Comparison of ENCODE assay signal across 21 cellular contexts in the genomic region with DNA sequence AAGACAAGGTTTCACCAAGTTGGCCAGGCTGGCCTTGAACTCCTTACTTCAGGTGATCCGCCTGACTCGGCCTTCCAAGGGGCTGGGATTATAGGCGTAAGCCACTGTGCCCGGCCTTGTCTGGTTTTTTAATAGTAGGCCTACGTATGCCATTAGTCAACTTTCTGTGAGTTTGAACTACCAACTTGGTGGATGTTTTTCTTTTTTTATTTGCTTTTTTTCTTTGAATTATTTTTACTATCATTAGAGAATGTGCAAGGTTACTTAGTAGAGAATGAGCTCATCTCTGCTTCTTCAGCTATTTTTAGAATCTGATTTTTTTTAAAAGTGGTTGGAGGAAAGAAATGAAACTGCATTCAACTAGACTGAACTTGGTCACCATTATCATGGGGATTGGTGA. TPM values are rescaled to one million over a fixed set of nuclear protein-coding genes. Genes with fewer than 3 reads are reported as not detected.
A peak's percentile ranks its signal among the peaks of the same experiment; 100 is the strongest.
DNase-seq lines count a peak whose midpoint lies in the region; ATAC-seq and TF ChIP-seq lines count a peak whose summit lies in the region.
"Had no signal": no experiment of that assay in that cellular context is flagged by ENCODE, and none has a peak within 500 bp of the region (broad histone marks: within the 10 kb centered on the region; RNA-seq: fewer than 3 reads in every experiment).

No MANE protein-coding gene starts in this region.

- peak; percentile 84 for DNase-seq in EH (ENCODE audit: low read depth)
- peak; percentile 62 for DNase-seq in LHCN-M2 (ENCODE audit: low read depth)
- DNase-seq in astrocyte of the spinal cord (ENCODE audit: low read depth, low spot score), result peak; percentile 79
- DNase-seq in mesothelial cell of epicardium (ENCODE audit: low spot score in 2 of 2, unreplicated experiment in 2 of 2), result no peak
- no peak for DNase-seq in SKM-1 treated with dmso at 0.1 percent for 144 hours (lab: John Stamatoyannopoulos, UW; ENCODE audit: unreplicated experiment)
- DNase-seq in NCI-H187 (lab: John Stamatoyannopoulos, UW), result no peak
- DNase-seq: activated CD4-positive, alpha-beta T cell treated with anti-CD3 and anti-CD28 coated beads, Interleukin-2, amount 10 ng/mL, durations not matched to agents 24 days and 14 days; activated naive CD8-positive, alpha-beta T cell treated with anti-CD3 and anti-CD28 coated beads for 36 hours; activated T-cell treated with anti-CD3 and anti-CD28 coated beads, Interleukin-2, amount 50 U/mL, for 4 hours; BE2C; DMS79; left cardiac atrium; mucosa of descending colon; NCI-H748 treated with DMSO at 0.1 percent for 48 hours; SHP77; spleen; stimulated activated naive CD8-positive, alpha-beta T cell treated with anti-CD3 and anti-CD28 coated beads, Interleukin-15, Interleukin-2, amounts not matched to agents 100 U/mL and 50 U/mL, for 24 hours had no signal

- in situ Hi-C loops in astrocyte of the spinal cord (cut with HindIII; ENCODE audit: low sequenced_read_pairs), result no loop called here

- ATAC-seq in GM18873 (IDR thresholded peaks at IDR 0.05; ENCODE audit: low FRiP score, unreplicated experiment) (no peak), GM21717 (IDR thresholded peaks at IDR 0.05; ENCODE audit: unreplicated experiment) (no peak)
- ATAC-seq: activated T-cell treated with anti-CD3 and anti-CD28 coated beads, Interleukin-2, amount 50 U/mL, for 4 hours; left cardiac atrium; mucosa of descending colon; stimulated activated naive CD8-positive, alpha-beta T cell treated with anti-CD3 and anti-CD28 coated beads, Interleukin-15, Interleukin-2, amounts not matched to agents 100 U/mL and 50 U/mL, for 24 hours had no signal

- peaks cover 5% of the 10 kb centered on the region for H3K36me3 Mint-ChIP-seq in mesothelial cell of epicardium
- H3K36me3 Mint-ChIP-seq: activated naive CD8-positive, alpha-beta T cell treated with anti-CD3 and anti-CD28 coated beads for 36 hours had no signal

- H3K4me3 ChIP-seq in astrocyte of the spinal cord (ENCODE audit: low read depth, low read length), result no peak overlapping the region
- H3K4me3 ChIP-seq: mucosa of descending colon, spleen, uterus had no signal

- no peaks in the 10 kb centered on the region for H3K9me3 Mint-ChIP-seq in mesothelial cell of epicardium
- H3K9me3 Mint-ChIP-seq: activated CD4-positive, alpha-beta T cell treated with anti-CD3 and anti-CD28 coated beads, Interleukin-2, amount 10 ng/mL, durations not matched to agents 24 days and 14 days; activated naive CD8-positive, alpha-beta T cell treated with anti-CD3 and anti-CD28 coated beads for 36 hours; activated T-cell treated with anti-CD3 and anti-CD28 coated beads, Interleukin-2, amount 50 U/mL, for 4 hours; T-helper 2 cell treated with Interferon-gamma antibody and Interleukin-4, amounts not matched to agents 5 μg/mL and 100 μg/mL, for 36 hours had no signal

- no peaks in the 10 kb centered on the region for H3K27me3 Mint-ChIP-seq in mesothelial cell of epicardium (ENCODE audit: low read depth)

- H3K27ac Mint-ChIP-seq in mesothelial cell of epicardium, result peak overlapping the region; percentile 88
- H3K27ac Mint-ChIP-seq: activated CD4-positive, alpha-beta T cell treated with anti-CD3 and anti-CD28 coated beads, Interleukin-2, amount 10 ng/mL, durations not matched to agents 24 days and 14 days; activated naive CD8-positive, alpha-beta T cell treated with anti-CD3 and anti-CD28 coated beads for 36 hours; T-helper 2 cell treated with Interferon-gamma antibody and Interleukin-4, amounts not matched to agents 5 μg/mL and 100 μg/mL, for 36 hours had no signal

- H3K4me1 Mint-ChIP-seq in mesothelial cell of epicardium, result peaks cover 64% of the 10 kb centered on the region
- H3K4me1 Mint-ChIP-seq: activated CD4-positive, alpha-beta T cell treated with anti-CD3 and anti-CD28 coated beads, Interleukin-2, amount 10 ng/mL, durations not matched to agents 24 days and 14 days; activated naive CD8-positive, alpha-beta T cell treated with anti-CD3 and anti-CD28 coated beads for 36 hours had no signal

- TF ChIP-seq CTCF in astrocyte of the spinal cord (IDR thresholded peaks at IDR 0.05; ENCODE audit: low read depth, low read length) (no peak), mesothelial cell of epicardium (IDR thresholded peaks at IDR 0.05; ENCODE audit: unreplicated experiment) (no peak)

- H3K4me3 Mint-ChIP-seq in mesothelial cell of epicardium, result no peak overlapping the region
- H3K4me3 Mint-ChIP-seq: activated CD4-positive, alpha-beta T cell treated with anti-CD3 and anti-CD28 coated beads, Interleukin-2, amount 10 ng/mL, durations not matched to agents 24 days and 14 days; activated naive CD8-positive, alpha-beta T cell treated with anti-CD3 and anti-CD28 coated beads for 36 hours; activated T-cell treated with anti-CD3 and anti-CD28 coated beads, Interleukin-2, amount 50 U/mL, for 4 hours; T-helper 2 cell treated with Interferon-gamma antibody and Interleukin-4, amounts not matched to agents 5 μg/mL and 100 μg/mL, for 36 hours had no signal

RNA-seq across cellular contexts. Expression of a gene that starts 51.4 kb away (rescaled TPM):
- total RNA-seq in LHCN-M2 (2014; rRNA removed), result 51.0 and 53.2 TPM in 2 replicates
- 23.8 TPM for polyA plus RNA-seq in LHCN-M2 (2012)
- total RNA-seq in mesothelial cell of epicardium, result 205 to 231 TPM (median 220 TPM) in 3 replicates
- total RNA-seq: activated naive CD8-positive, alpha-beta T cell treated with anti-CD3 and anti-CD28 coated beads for 36 hours had no signal

Comparison
In these comparisons a context has a peak if more than half of its experiments do, and no peak if none do; other contexts are left out.
1. DNase-seq: peak in EH (single experiment), LHCN-M2 (single experiment) and astrocyte of the spinal cord (single experiment); none in mesothelial cell of epicardium (0 of 2), SKM-1 treated with dmso at 0.1 percent for 144 hours (single experiment) and NCI-H187 (0 of 2).